ENCODE assay signal across 17 cellular contexts in genomic region chr3:40129981-40130380, GRCh38.
A peak's percentile ranks its signal among the peaks of the same experiment; 100 is the strongest.
DNase-seq lines count a peak whose midpoint lies in the region; ATAC-seq and TF ChIP-seq lines count a peak whose summit lies in the region.
"Had no signal": no experiment of that assay in that cellular context is flagged by ENCODE, and none has a peak within 500 bp of the region (broad histone marks: within the 10 kb centered on the region; RNA-seq: fewer than 3 reads in every experiment).

No MANE protein-coding gene starts in this region.

- peaks cover 14% of the 10 kb centered on the region for H3K4me1 ChIP-seq in parathyroid adenoma
- peaks cover 4 to 22% of the 10 kb centered on the region in 2 donors for H3K4me1 ChIP-seq in thoracic aorta (ENCODE audit: control insufficient read depth in 1 of 2, low read depth in 2 of 2)
- H3K4me1 ChIP-seq: BE2C had no signal

- H3K4me3 ChIP-seq in parathyroid adenoma (ENCODE audit: low read depth, low read length) = no peak overlapping the region
- H3K4me3 ChIP-seq in thoracic aorta = no peak overlapping the region
- H3K4me3 ChIP-seq: GM23248 had no signal

- no peaks in the 10 kb centered on the region for H3K36me3 ChIP-seq in parathyroid adenoma (ENCODE audit: control insufficient read depth, insufficient read depth, low read length)
- no peaks in the 10 kb centered on the region for H3K36me3 ChIP-seq in thoracic aorta
- H3K36me3 ChIP-seq: BE2C had no signal

- H3K4me2 ChIP-seq in parathyroid adenoma (ENCODE audit: low read length) = no peak overlapping the region

- no peaks in the 10 kb centered on the region for H3K27me3 ChIP-seq in parathyroid adenoma (ENCODE audit: control insufficient read depth, insufficient read depth, low read length)
- no peaks in the 10 kb centered on the region for H3K27me3 ChIP-seq in thoracic aorta (replicated peaks; ENCODE audit: insufficient read depth)
- H3K27me3 ChIP-seq: BE2C had no signal

- peak overlapping the region; percentile 35 for H2AFZ ChIP-seq in parathyroid adenoma
- H2AFZ ChIP-seq: GM23248 had no signal

- no peak overlapping the region for H3K27ac ChIP-seq in parathyroid adenoma
- peak overlapping the region; percentile 16 to 64 for H3K27ac ChIP-seq in thoracic aorta
- H3K27ac ChIP-seq: GM23248 had no signal

- H3K9me3 ChIP-seq in parathyroid adenoma (ENCODE audit: control insufficient read depth, low read length) = no peaks in the 10 kb centered on the region
- no peaks in the 10 kb centered on the region for H3K9me3 ChIP-seq in thoracic aorta
- H3K9me3 ChIP-seq: BE2C had no signal

- DNase-seq in cerebellum (ENCODE audit: low spot score) (peak; percentile 56), thoracic aorta (ENCODE audit: low spot score) (no peak), NCI-H510A treated with DMSO at 0.1 percent for 48 hours (lab: John Stamatoyannopoulos, UW) (no peak)
- DNase-seq in activated T-cell treated with anti-CD3 and anti-CD28 coated beads, Interleukin-2, amount 50 U/mL, for 1 hour = no peak
- DNase-seq: ACHN; BE2C; CD4-positive, CD25-positive, alpha-beta regulatory T cell; CD8-positive, alpha-beta memory T cell; COR-L47; DMS 273 treated with DMSO at 0.1 percent for 48 hours; DMS53; DND-41; HCEC 1CT; IMR-90 had no signal

- ATAC-seq in thoracic aorta (ENCODE audit: insufficient number of reproducible peaks, low FRiP score, low read depth) = no peak
- no peak for ATAC-seq in GM19035 (IDR thresholded peaks at IDR 0.05; ENCODE audit: unreplicated experiment)

- TF ChIP-seq CTCF in parathyroid adenoma (IDR thresholded peaks at IDR 0.05) (no peak), thoracic aorta (IDR thresholded peaks at IDR 0.05) (no peak)

- no peak overlapping the region for H3K9ac ChIP-seq in parathyroid adenoma
- H3K9ac ChIP-seq: GM23248 had no signal

- H3K79me2 ChIP-seq in parathyroid adenoma = no peaks in the 10 kb centered on the region
